In genomic region chr11:117058761-117059233, GRCh38 we compare ENCODE assay signal across 10 cellular contexts. TPM values are rescaled to one million over a fixed set of nuclear protein-coding genes. Genes with fewer than 3 reads are reported as not detected.
DNase-seq lines count a peak whose midpoint lies in the region; ATAC-seq, FAIRE-seq and TF ChIP-seq lines count a peak whose summit lies in the region.
"Had no signal": no experiment of that assay in that cellular context is flagged by ENCODE, and none has a peak within 500 bp of the region (broad histone marks: within the 10 kb centered on the region; RNA-seq: fewer than 3 reads in every experiment).

No MANE protein-coding gene starts in this region.

- DNase-seq in H54 (ENCODE audit: insufficient read length, low spot score) = no peak
- DNase-seq in SW480 (ENCODE audit: low spot score) = peak; percentile 35
- DNase-seq in fibroblast of the aortic adventitia (ENCODE audit: low read depth) = peak; percentile 87
- DNase-seq in stimulated activated naive B cell treated with anti-CD40 and anti-IgM and Interleukin-4, amounts not matched to agents 10 μg/mL and 1 μg/mL and 100 μg/mL, for 72 hours = no peak
- no peak for DNase-seq in GM19239 (ENCODE audit: insufficient read length, low spot score)
- no peak for DNase-seq in activated CD4-positive, alpha-beta T cell treated with anti-CD3 and anti-CD28 coated beads for 1 hour
- DNase-seq in NCI-H1092 treated with DMSO at 0.1 percent for 48 hours (lab: John Stamatoyannopoulos, UW) = no peak
- DNase-seq: adrenal gland, NCI-H2107 had no signal

- H3K36me3 Mint-ChIP-seq in stimulated activated naive B cell treated with anti-CD40 and anti-IgM and Interleukin-4, amounts not matched to agents 10 μg/mL and 1 μg/mL and 100 μg/mL, for 72 hours = peaks cover 15 to 20% of the 10 kb centered on the region in 2 donors

- peaks cover 49 to 78% of the 10 kb centered on the region in 2 donors for H3K4me1 Mint-ChIP-seq in stimulated activated naive B cell treated with anti-CD40 and anti-IgM and Interleukin-4, amounts not matched to agents 10 μg/mL and 1 μg/mL and 100 μg/mL, for 72 hours

- no peak for TF ChIP-seq CTCF in fibroblast of the aortic adventitia (IDR thresholded peaks at IDR 0.05; ENCODE audit: insufficient read depth, low read length)

- peak overlapping the region in 1 of 2 donors; percentile 18 for H3K4me3 Mint-ChIP-seq in stimulated activated naive B cell treated with anti-CD40 and anti-IgM and Interleukin-4, amounts not matched to agents 10 μg/mL and 1 μg/mL and 100 μg/mL, for 72 hours

- peak; percentile 67 for FAIRE-seq in H54 (lab: Jason Lieb, UNC)
- FAIRE-seq in GM19239 (lab: Jason Lieb, UNC) = no peak
- FAIRE-seq: frontal cortex had no signal

- no peak for ATAC-seq in stimulated activated naive B cell treated with anti-CD40 and anti-IgM and Interleukin-4, amounts not matched to agents 10 μg/mL and 1 μg/mL and 100 μg/mL, for 72 hours (replicated peaks)

- H3K4me3 ChIP-seq in fibroblast of the aortic adventitia (ENCODE audit: low read depth, low read length) = no peak overlapping the region
- H3K4me3 ChIP-seq: adrenal gland had no signal

- TF ChIP-seq POLR2A in H54 (IDR thresholded peaks at IDR 0.05; ENCODE audit: low read depth, low read length) = no peak

- peak overlapping the region; percentile 49 for H3K27ac Mint-ChIP-seq in stimulated activated naive B cell treated with anti-CD40 and anti-IgM and Interleukin-4, amounts not matched to agents 10 μg/mL and 1 μg/mL and 100 μg/mL, for 72 hours

- H3K27me3 Mint-ChIP-seq in stimulated activated naive B cell treated with anti-CD40 and anti-IgM and Interleukin-4, amounts not matched to agents 10 μg/mL and 1 μg/mL and 100 μg/mL, for 72 hours = no peaks in the 10 kb centered on the region

- no peaks in the 10 kb centered on the region for H3K9me3 Mint-ChIP-seq in stimulated activated naive B cell treated with anti-CD40 and anti-IgM and Interleukin-4, amounts not matched to agents 10 μg/mL and 1 μg/mL and 100 μg/mL, for 72 hours

RNA-seq across cellular contexts. Expression of gene SIK3, which starts 39.4 kb away (rescaled TPM):
- total RNA-seq in fibroblast of the aortic adventitia (ENCODE audit: low replicate concordance) = 12.8 and 18.4 TPM in 2 replicates

Comparison
In these comparisons a context has a peak if more than half of its experiments do, and no peak if none do; other contexts are left out.
1. DNase-seq: peak in SW480 (single experiment) and fibroblast of the aortic adventitia (single experiment); none in H54 (single experiment), stimulated activated naive B cell treated with anti-CD40 and anti-IgM and Interleukin-4, amounts not matched to agents 10 μg/mL and 1 μg/mL and 100 μg/mL, for 72 hours (single experiment), GM19239 (single experiment), activated CD4-positive, alpha-beta T cell treated with anti-CD3 and anti-CD28 coated beads for 1 hour (single experiment) and NCI-H1092 treated with DMSO at 0.1 percent for 48 hours (single experiment).